Comparison of ENCODE assay signal across 15 cellular contexts in genomic region chr7:142754681-142755575, GRCh38. TPM values are rescaled to one million over a fixed set of nuclear protein-coding genes. Genes with fewer than 3 reads are reported as not detected.
"Had no signal": no experiment of that assay in that cellular context is flagged by ENCODE, and none has a peak within 500 bp of the region (broad histone marks: within the 10 kb centered on the region; RNA-seq: fewer than 3 reads in every experiment).

No MANE protein-coding gene starts in this region.

- H3K9me3 ChIP-seq: colonic mucosa, thyroid gland, uterus had no signal

- ATAC-seq: activated CD4-positive, CD25-positive, alpha-beta regulatory T cell treated with anti-CD3 and anti-CD28 coated beads, Interleukin-2, amount 50 U/mL, for 24 hours; left colon had no signal

- H3K27me3 Mint-ChIP-seq: activated naive CD8-positive, alpha-beta T cell had no signal

- DNase-seq: activated CD4-positive, alpha-beta T cell treated with anti-CD3 and anti-CD28 coated beads, Interleukin-2, amount 50 U/mL, for 4 hours; activated T-cell treated with anti-CD3 and anti-CD28 coated beads, Interleukin-2, amount 50 U/mL, for 1 hour; colonic mucosa; effector CD8-positive, alpha-beta T cell; left colon; naive B cell; thyroid gland; uterus had no signal

- H3K36me3 ChIP-seq: colonic mucosa, thyroid gland, uterus had no signal

- H3K27ac ChIP-seq: colonic mucosa, thyroid gland, uterus had no signal

- H3K4me3 ChIP-seq: colonic mucosa, skin epidermis, thyroid gland, uterus had no signal

- H3K27me3 ChIP-seq: colonic mucosa, thyroid gland, uterus had no signal

- H3K4me3 Mint-ChIP-seq: activated naive CD8-positive, alpha-beta T cell; naive B cell; T-helper 2 cell treated with Interferon-gamma antibody and Interleukin-4, amounts not matched to agents 5 μg/mL and 100 μg/mL, for 36 hours had no signal

- H3K4me1 Mint-ChIP-seq: naive B cell had no signal

- H3K27ac Mint-ChIP-seq: activated naive CD8-positive, alpha-beta T cell; T-helper 2 cell treated with Interferon-gamma antibody and Interleukin-4, amounts not matched to agents 5 μg/mL and 100 μg/mL, for 36 hours had no signal

- H3K4me1 ChIP-seq: colonic mucosa, uterus had no signal

- H3K36me3 Mint-ChIP-seq: naive B cell had no signal

- H3K9me3 Mint-ChIP-seq: T-helper 2 cell treated with Interferon-gamma antibody and Interleukin-4, amounts not matched to agents 5 μg/mL and 100 μg/mL, for 36 hours had no signal

RNA-seq across cellular contexts. Expression of gene PRSS1, which starts 5.7 kb away (rescaled TPM):
- total RNA-seq: glomerular endothelial cell, lung microvascular endothelial cell had no signal

RNA-seq across cellular contexts. Expression of gene PRSS2, which starts 15.8 kb away (rescaled TPM):
- total RNA-seq: bronchial epithelial cell, lung microvascular endothelial cell, thyroid gland, uterus had no signal
